In genomic region chr6:140345935-140346334, GRCh38 we compare ENCODE assay signal across 9 cellular contexts.
"Had no signal": no experiment of that assay in that cellular context is flagged by ENCODE, and none has a peak within 500 bp of the region (broad histone marks: within the 10 kb centered on the region; RNA-seq: fewer than 3 reads in every experiment).

No MANE protein-coding gene starts in this region.

- H3K9me3 ChIP-seq: pancreas had no signal

- ATAC-seq: effector memory CD8-positive, alpha-beta T cell; pancreas; stimulated activated effector memory CD8-positive, alpha-beta T cell treated with anti-CD3 and anti-CD28 coated beads, Interleukin-12 subunit alpha, Interleukin-12 subunit beta, amount 100 ng/mL, for 72 hours had no signal

- H3K36me3 ChIP-seq: pancreas had no signal

- H3K27me3 ChIP-seq: pancreas had no signal

- H3K4me3 ChIP-seq: coronary artery, pancreas, smooth muscle cell had no signal

- H3K4me1 ChIP-seq: pancreas had no signal

- DNase-seq: activated CD4-positive, alpha-beta T cell treated with anti-CD3 and anti-CD28 coated beads for 48 hours; activated naive CD4-positive, alpha-beta T cell treated with anti-CD3 and anti-CD28 coated beads for 36 hours; caudate nucleus; effector memory CD8-positive, alpha-beta T cell; pancreas; T-helper 1 cell had no signal

- H3K27ac ChIP-seq: coronary artery, pancreas had no signal

- H3K4me2 ChIP-seq: smooth muscle cell had no signal
